8 cellular contexts compared by ENCODE assay signal in genomic region chr12:94649349-94650142, GRCh38. TPM values are rescaled to one million over a fixed set of nuclear protein-coding genes. Genes with fewer than 3 reads are reported as not detected.
A peak's percentile ranks its signal among the peaks of the same experiment; 100 is the strongest.
DNase-seq lines count a peak whose midpoint lies in the region; ATAC-seq and TF ChIP-seq lines count a peak whose summit lies in the region.

No MANE protein-coding gene starts in this region.

- no peaks in the 10 kb centered on the region for H3K36me3 ChIP-seq in OCI-LY3 (replicated peaks; ENCODE audit: low read depth, low read length)

- intact Hi-C loops in left ventricle myocardium superior (cut with micrococcal nuclease) (no loop called here), posterior cingulate gyrus (cut with DNase I) (loop anchor here (5.0 to 10.0 kb wide), 2 partner anchors 95 to 898 kb away; no protein-coding TSS in a partner anchor)

- peak overlapping the region; percentile 12; the same call in 1 of the 2 replicates for H3K9ac ChIP-seq in OCI-LY3 (ENCODE audit: low read length)

- H3K4me3 ChIP-seq in OCI-LY3 (ENCODE audit: low read length), result peak overlapping the region; percentile 83

- peaks cover 43% of the 10 kb centered on the region for H3K27me3 ChIP-seq in OCI-LY3 (ENCODE audit: low read depth, low read length)

- ATAC-seq in HG02870 (IDR thresholded peaks at IDR 0.05; ENCODE audit: unreplicated experiment) (peak; percentile 42), left ventricle myocardium superior (peak; percentile 82)

- H3K4me2 ChIP-seq in OCI-LY3 (ENCODE audit: low read length), result peak overlapping the region; percentile 91

- H4K20me1 ChIP-seq in OCI-LY3 (ENCODE audit: insufficient read depth, low read length), result peaks cover 43% of the 10 kb centered on the region

- TF ChIP-seq CTCF in OCI-LY3 (IDR thresholded peaks at IDR 0.05; ENCODE audit: low read depth, low read length), result peak; percentile 38

- no peaks in the 10 kb centered on the region for H3K9me3 ChIP-seq in OCI-LY3 (ENCODE audit: insufficient read depth, low read length)

- H3K79me2 ChIP-seq in OCI-LY3 (ENCODE audit: low read length), result no peaks in the 10 kb centered on the region

- peak; percentile 26 for DNase-seq in NCI-H345 (lab: John Stamatoyannopoulos, UW)
- DNase-seq in NCI-H345 treated with DMSO at 0.1 percent for 48 hours (lab: John Stamatoyannopoulos, UW; ENCODE audit: unreplicated experiment), result no peak
- peak; percentile 37 for DNase-seq in amniotic epithelial cell (ENCODE audit: low read depth)
- peak; percentile 67 for DNase-seq in left ventricle myocardium superior
- DNase-seq in posterior cingulate gyrus, result peak; percentile 31 to 93 (median 49)
- no peak for DNase-seq in cerebellar nuclear complex (lab: John Stamatoyannopoulos, UW)

- peaks cover 12% of the 10 kb centered on the region for H3K4me1 ChIP-seq in OCI-LY3 (ENCODE audit: low read length)

- H3K27ac ChIP-seq in OCI-LY3 (ENCODE audit: low read length), result no peak overlapping the region

- no peak overlapping the region for H2AFZ ChIP-seq in OCI-LY3 (ENCODE audit: low read depth, low read length)

RNA-seq across cellular contexts. Expression of gene TMCC3, which starts 0.8 kb away (rescaled TPM):
- total RNA-seq in left ventricle myocardium superior, result 2.2 TPM

Comparison
In these comparisons a context has a peak if more than half of its experiments do, and no peak if none do; other contexts are left out.
1. DNase-seq: peak in NCI-H345 (single experiment), amniotic epithelial cell (single experiment), left ventricle myocardium superior (single experiment) and posterior cingulate gyrus (10 of 10); none in NCI-H345 treated with DMSO at 0.1 percent for 48 hours (single experiment) and cerebellar nuclear complex (0 of 2).